1 cellular context compared by ENCODE assay signal in genomic region chr4:76800902-76801301, GRCh38.
A peak's percentile ranks its signal among the peaks of the same experiment; 100 is the strongest.
TF ChIP-seq lines count a peak whose summit lies in the region.

No MANE protein-coding gene starts in this region.

TF ChIP-seq in GM12878, 131 proteins besides CTCF, POLR2A, EP300 and RAD21 (continued from another document):
- TF ChIP-seq RB1 (IDR thresholded peaks at IDR 0.05; ENCODE audit: borderline replicate concordance): no peak
- peak; percentile 83 for TF ChIP-seq JUNB (IDR thresholded peaks at IDR 0.05)
